8 cellular contexts compared by ENCODE assay signal in the genomic region with DNA sequence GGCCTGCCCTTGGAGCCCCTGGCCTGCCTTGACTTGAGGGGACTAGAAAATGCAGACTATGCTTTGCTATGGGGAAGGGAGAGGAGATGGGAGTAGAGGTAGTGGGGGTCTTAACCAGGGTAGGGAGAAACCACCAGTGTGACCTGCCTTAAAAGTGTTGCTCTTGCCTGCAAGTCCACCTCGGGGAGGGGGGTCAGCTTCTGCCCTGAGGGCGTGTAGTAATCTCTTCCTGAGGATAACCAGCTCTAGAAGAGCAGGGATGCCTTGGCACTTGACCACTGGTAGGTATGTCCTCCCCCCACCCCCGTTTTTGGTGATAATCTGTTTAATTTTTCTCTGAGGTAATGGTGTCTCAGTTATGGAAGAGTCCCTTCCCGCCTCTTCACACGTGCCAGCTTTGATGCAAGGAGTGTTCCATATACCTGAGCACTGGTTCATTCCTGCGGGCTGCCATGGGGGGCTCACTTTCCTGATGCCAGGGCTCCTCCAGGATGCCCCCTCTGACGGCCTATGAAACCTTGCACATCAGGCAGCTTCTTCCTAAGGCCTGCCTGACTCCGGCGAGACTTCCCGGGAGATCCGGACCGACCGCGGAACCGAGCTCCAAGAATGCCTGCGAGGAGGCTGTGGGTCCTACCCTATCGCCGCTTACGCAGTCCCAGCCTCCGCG. TPM values are rescaled to one million over a fixed set of nuclear protein-coding genes. Genes with fewer than 3 reads are reported as not detected.
DNase-seq lines count a peak whose midpoint lies in the region; ATAC-seq and TF ChIP-seq lines count a peak whose summit lies in the region.

No MANE protein-coding gene starts in this region.

- peak overlapping the region; percentile 83 for H3K27ac Mint-ChIP-seq in T-helper 1 cell treated with Interleukin-12 subunit alpha and Interleukin-12 subunit beta and Interleukin-4 antibody, amounts not matched to agents 30 μg/mL and 1 μg/mL, for 36 hours
- H3K27ac Mint-ChIP-seq in stimulated activated naive B cell treated with anti-CD40 and anti-IgM and Interleukin-4, amounts not matched to agents 10 μg/mL and 1 μg/mL and 100 μg/mL, for 72 hours, result peak overlapping the region; percentile 97

- H3K9me3 Mint-ChIP-seq in T-helper 1 cell treated with Interleukin-12 subunit alpha and Interleukin-12 subunit beta and Interleukin-4 antibody, amounts not matched to agents 30 μg/mL and 1 μg/mL, for 36 hours, result no peaks in the 10 kb centered on the region
- no peaks in the 10 kb centered on the region for H3K9me3 Mint-ChIP-seq in stimulated activated naive B cell treated with anti-CD40 and anti-IgM and Interleukin-4, amounts not matched to agents 10 μg/mL and 1 μg/mL and 100 μg/mL, for 72 hours

- H3K4me1 Mint-ChIP-seq in T-helper 1 cell treated with Interleukin-12 subunit alpha and Interleukin-12 subunit beta and Interleukin-4 antibody, amounts not matched to agents 30 μg/mL and 1 μg/mL, for 36 hours (ENCODE audit: low read depth), result peaks cover 33% of the 10 kb centered on the region
- H3K4me1 Mint-ChIP-seq in stimulated activated naive B cell treated with anti-CD40 and anti-IgM and Interleukin-4, amounts not matched to agents 10 μg/mL and 1 μg/mL and 100 μg/mL, for 72 hours, result peaks cover 25 to 42% of the 10 kb centered on the region in 2 donors

- H3K4me3 ChIP-seq in WERI-Rb-1 (ENCODE audit: low read depth, low read length), result peak overlapping the region; percentile 49
- peak overlapping the region; percentile 63 for H3K4me3 ChIP-seq in right cardiac atrium (ENCODE audit: low read length)

- peaks cover 8% of the 10 kb centered on the region for H3K4me1 ChIP-seq in right cardiac atrium (ENCODE audit: control insufficient read depth, insufficient read depth, low read length)

- intact Hi-C loops in right cardiac atrium (cut with DNase I), result no loop called here

- TF ChIP-seq CTCF in WERI-Rb-1 (IDR thresholded peaks at IDR 0.05; ENCODE audit: low read depth, low read length), result no peak

- H3K36me3 ChIP-seq in WERI-Rb-1, result peaks cover 40% of the 10 kb centered on the region

- WGBS in right cardiac atrium, result 3% methylated on average over 21 of the region's 21 CpGs

- H3K36me3 Mint-ChIP-seq in T-helper 1 cell treated with Interleukin-12 subunit alpha and Interleukin-12 subunit beta and Interleukin-4 antibody, amounts not matched to agents 30 μg/mL and 1 μg/mL, for 36 hours (ENCODE audit: low read depth), result peaks cover 24% of the 10 kb centered on the region
- peaks cover 8 to 28% of the 10 kb centered on the region in 2 donors for H3K36me3 Mint-ChIP-seq in stimulated activated naive B cell treated with anti-CD40 and anti-IgM and Interleukin-4, amounts not matched to agents 10 μg/mL and 1 μg/mL and 100 μg/mL, for 72 hours

- H3K27ac ChIP-seq in WERI-Rb-1 (peak overlapping the region; percentile 90), right cardiac atrium (ENCODE audit: low read length) (peak overlapping the region; percentile 90)

- H3K27me3 ChIP-seq in WERI-Rb-1 (ENCODE audit: insufficient read depth, low read depth, severe bottlenecking) (no peaks in the 10 kb centered on the region), right cardiac atrium (ENCODE audit: control insufficient read depth, insufficient read depth) (no peaks in the 10 kb centered on the region)

- DNase-seq in T-helper 1 cell (no peak), WERI-Rb-1 (no peak), right cardiac atrium (no peak), SHP77 treated with DMSO at 0.1 percent for 48 hours (lab: John Stamatoyannopoulos, UW) (no peak)
- no peak for DNase-seq in stimulated activated naive B cell treated with anti-CD40 and anti-IgM and Interleukin-4, amounts not matched to agents 10 μg/mL and 1 μg/mL and 100 μg/mL, for 72 hours

- H3K27me3 Mint-ChIP-seq in T-helper 1 cell treated with Interleukin-12 subunit alpha and Interleukin-12 subunit beta and Interleukin-4 antibody, amounts not matched to agents 30 μg/mL and 1 μg/mL, for 36 hours (ENCODE audit: low read depth), result no peaks in the 10 kb centered on the region
- no peaks in the 10 kb centered on the region for H3K27me3 Mint-ChIP-seq in stimulated activated naive B cell treated with anti-CD40 and anti-IgM and Interleukin-4, amounts not matched to agents 10 μg/mL and 1 μg/mL and 100 μg/mL, for 72 hours

- peak overlapping the region; percentile 91 for H3K4me3 Mint-ChIP-seq in T-helper 1 cell treated with Interleukin-12 subunit alpha and Interleukin-12 subunit beta and Interleukin-4 antibody, amounts not matched to agents 30 μg/mL and 1 μg/mL, for 36 hours
- peak overlapping the region; percentile 97 to 98 for H3K4me3 Mint-ChIP-seq in stimulated activated naive B cell treated with anti-CD40 and anti-IgM and Interleukin-4, amounts not matched to agents 10 μg/mL and 1 μg/mL and 100 μg/mL, for 72 hours

- ATAC-seq in right cardiac atrium (no peak), HG02970 (IDR thresholded peaks at IDR 0.05; ENCODE audit: low FRiP score, unreplicated experiment) (no peak), GM18520 (IDR thresholded peaks at IDR 0.05; ENCODE audit: unreplicated experiment) (no peak)
- ATAC-seq in stimulated activated naive B cell treated with anti-CD40 and anti-IgM and Interleukin-4, amounts not matched to agents 10 μg/mL and 1 μg/mL and 100 μg/mL, for 72 hours (replicated peaks), result peak; percentile 0 to 2

- no peaks in the 10 kb centered on the region for H3K9me3 ChIP-seq in WERI-Rb-1 (ENCODE audit: severe bottlenecking)
- H3K9me3 ChIP-seq in right cardiac atrium (ENCODE audit: control insufficient read depth, low read length), result no peaks in the 10 kb centered on the region

RNA-seq across cellular contexts. Expression of a gene that starts 0.8 kb away (rescaled TPM):
- total RNA-seq in right cardiac atrium, result 10 to 100 TPM; 39.1 to 42.8 (median 39.5) TPM
- 24.9 TPM for polyA plus RNA-seq in right cardiac atrium

RNA-seq across cellular contexts. Expression of a gene that starts 17.9 kb away (rescaled TPM):
- 100 to 1,000 TPM in 1 of 4 donors, 10 to 100 TPM in 3; 77.3 to 109 (median 90.1) TPM for total RNA-seq in right cardiac atrium
- 65.3 TPM for polyA plus RNA-seq in right cardiac atrium

RNA-seq across cellular contexts. Expression of a gene that starts 29.1 kb away (rescaled TPM):
- total RNA-seq in right cardiac atrium, result 10 to 100 TPM in 2 of 4 donors, 1 to 10 TPM in 2; 7.5 to 10.4 (median 10.0) TPM
- 8.3 TPM for polyA plus RNA-seq in right cardiac atrium

RNA-seq across cellular contexts. Expression of a gene that starts 32.7 kb away (rescaled TPM):
- 100 to 1,000 TPM; 164 to 188 (median 173) TPM for total RNA-seq in right cardiac atrium
- 220 TPM for polyA plus RNA-seq in right cardiac atrium

RNA-seq across cellular contexts. Expression of a gene that starts 39.9 kb away (rescaled TPM):
- total RNA-seq in right cardiac atrium, result 10 to 100 TPM; 50.5 to 62.6 (median 60.5) TPM
- polyA plus RNA-seq in right cardiac atrium, result 34.7 TPM

Comparison
In these comparisons a context has a peak if more than half of its experiments do, and no peak if none do; other contexts are left out.
1. ATAC-seq: peak in stimulated activated naive B cell treated with anti-CD40 and anti-IgM and Interleukin-4, amounts not matched to agents 10 μg/mL and 1 μg/mL and 100 μg/mL, for 72 hours (2 of 2); none in right cardiac atrium (0 of 2), HG02970 (single experiment) and GM18520 (single experiment).